ENCODE assay signal across 20 cellular contexts in the genomic region with DNA sequence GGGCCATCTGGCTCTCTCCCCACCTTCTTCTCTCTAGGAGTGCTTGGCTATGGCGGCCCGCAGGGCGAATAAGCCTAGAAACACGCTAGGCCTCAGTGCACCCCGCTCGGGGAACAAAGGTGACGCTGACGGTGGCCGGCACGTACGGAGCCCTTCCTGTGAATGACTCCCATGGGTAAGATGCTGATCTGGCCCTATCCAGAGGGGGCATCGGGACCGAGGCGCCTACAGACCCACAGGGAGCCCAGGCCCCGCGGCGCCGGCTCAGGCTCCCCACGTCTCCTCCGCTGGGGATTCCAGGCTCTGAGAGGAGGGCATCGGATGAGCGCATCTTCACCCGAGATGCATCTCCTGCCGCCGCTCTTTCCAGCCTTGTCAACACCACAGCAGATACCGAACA. TPM values are rescaled to one million over a fixed set of nuclear protein-coding genes. Genes with fewer than 3 reads are reported as not detected.
DNase-seq lines count a peak whose midpoint lies in the region; ATAC-seq and TF ChIP-seq lines count a peak whose summit lies in the region.
"Had no signal": no experiment of that assay in that cellular context is flagged by ENCODE, and none has a peak within 500 bp of the region (broad histone marks: within the 10 kb centered on the region; RNA-seq: fewer than 3 reads in every experiment).

No MANE protein-coding gene starts in this region.

- H3K4me3 Mint-ChIP-seq in stimulated activated naive CD8-positive, alpha-beta T cell treated with anti-CD3 and anti-CD28 coated beads, Interleukin-15, amount 100 ng/mL, for 72 hours, result no peak overlapping the region
- H3K4me3 Mint-ChIP-seq in stimulated activated naive B cell treated with anti-CD40 and anti-IgM and Interleukin-4, amounts not matched to agents 10 μg/mL and 1 μg/mL and 100 μg/mL, for 72 hours, result no peak overlapping the region
- H3K4me3 Mint-ChIP-seq: B cell; CD4-positive, alpha-beta T cell; CD8-positive, alpha-beta T cell had no signal

- TF ChIP-seq EP300 in suprapubic skin (IDR thresholded peaks at IDR 0.05), result no peak

- no peaks in the 10 kb centered on the region for H3K27me3 ChIP-seq in left ventricle myocardium inferior (ENCODE audit: low read depth)
- H3K27me3 ChIP-seq in suprapubic skin, result no peaks in the 10 kb centered on the region
- H3K27me3 ChIP-seq: BLaER1 treated with 17β-estradiol and CSF1 and Interleukin-3, amounts not matched to agents 10 nM and 100 nM had no signal

- peaks cover 34 to 39% of the 10 kb centered on the region in 2 donors for H3K36me3 Mint-ChIP-seq in stimulated activated naive B cell treated with anti-CD40 and anti-IgM and Interleukin-4, amounts not matched to agents 10 μg/mL and 1 μg/mL and 100 μg/mL, for 72 hours

- no peak overlapping the region for H3K4me3 ChIP-seq in left ventricle myocardium inferior
- H3K4me3 ChIP-seq in suprapubic skin, result no peak overlapping the region
- H3K4me3 ChIP-seq: A549; BLaER1 treated with 17β-estradiol and CSF1 and Interleukin-3, amounts not matched to agents 10 nM and 100 nM had no signal

- ATAC-seq in left ventricle myocardium superior, result no peak
- peak; percentile 23 for ATAC-seq in stimulated activated naive CD8-positive, alpha-beta T cell treated with anti-CD3 and anti-CD28 coated beads, Interleukin-15, amount 100 ng/mL, for 72 hours
- no peak for ATAC-seq in stimulated activated naive CD8-positive, alpha-beta T cell treated with anti-CD3 and anti-CD28 coated beads, Interleukin-15, Interleukin-2, amounts not matched to agents 100 U/mL and 50 U/mL, for 24 hours
- no peak for ATAC-seq in stimulated activated naive B cell treated with anti-CD40 and anti-IgM and Interleukin-4, amounts not matched to agents 10 μg/mL and 1 μg/mL and 100 μg/mL, for 72 hours (replicated peaks)
- no peak for ATAC-seq in left lobe of liver
- ATAC-seq: CD8-positive, alpha-beta T cell had no signal

- no peak overlapping the region for H3K27ac Mint-ChIP-seq in stimulated activated naive CD8-positive, alpha-beta T cell treated with anti-CD3 and anti-CD28 coated beads, Interleukin-15, amount 100 ng/mL, for 72 hours
- peak overlapping the region; percentile 62 for H3K27ac Mint-ChIP-seq in stimulated activated naive B cell treated with anti-CD40 and anti-IgM and Interleukin-4, amounts not matched to agents 10 μg/mL and 1 μg/mL and 100 μg/mL, for 72 hours
- H3K27ac Mint-ChIP-seq: B cell; CD4-positive, alpha-beta T cell; CD8-positive, alpha-beta T cell had no signal

- H3K4me1 ChIP-seq in left ventricle myocardium inferior (peaks cover 62% of the 10 kb centered on the region), suprapubic skin (no peaks in the 10 kb centered on the region)
- H3K4me1 ChIP-seq: A549 had no signal

- H3K27me3 Mint-ChIP-seq in stimulated activated naive CD8-positive, alpha-beta T cell treated with anti-CD3 and anti-CD28 coated beads, Interleukin-15, amount 100 ng/mL, for 72 hours, result no peaks in the 10 kb centered on the region
- no peaks in the 10 kb centered on the region for H3K27me3 Mint-ChIP-seq in stimulated activated naive B cell treated with anti-CD40 and anti-IgM and Interleukin-4, amounts not matched to agents 10 μg/mL and 1 μg/mL and 100 μg/mL, for 72 hours
- H3K27me3 Mint-ChIP-seq: B cell; CD4-positive, alpha-beta T cell had no signal

- TF ChIP-seq CTCF in left ventricle myocardium inferior (IDR thresholded peaks at IDR 0.05; ENCODE audit: borderline replicate concordance) (no peak), suprapubic skin (IDR thresholded peaks at IDR 0.05) (no peak)

- H3K9me3 Mint-ChIP-seq in stimulated activated naive CD8-positive, alpha-beta T cell treated with anti-CD3 and anti-CD28 coated beads, Interleukin-15, amount 100 ng/mL, for 72 hours, result no peaks in the 10 kb centered on the region
- H3K9me3 Mint-ChIP-seq in stimulated activated naive B cell treated with anti-CD40 and anti-IgM and Interleukin-4, amounts not matched to agents 10 μg/mL and 1 μg/mL and 100 μg/mL, for 72 hours, result no peaks in the 10 kb centered on the region
- H3K9me3 Mint-ChIP-seq: CD4-positive, alpha-beta T cell; CD8-positive, alpha-beta T cell had no signal

- no peak for TF ChIP-seq POLR2A in suprapubic skin (IDR thresholded peaks at IDR 0.05)

- DNase-seq in left ventricle myocardium inferior (no peak), left ventricle myocardium superior (no peak), left lobe of liver (ENCODE audit: low spot score) (no peak), suprapubic skin (ENCODE audit: low spot score in 2 of 2) (no peak)
- no peak for DNase-seq in stimulated activated naive CD8-positive, alpha-beta T cell treated with anti-CD3 and anti-CD28 coated beads, Interleukin-15, amount 100 ng/mL, for 72 hours
- no peak for DNase-seq in stimulated activated naive CD8-positive, alpha-beta T cell treated with anti-CD3 and anti-CD28 coated beads, Interleukin-15, Interleukin-2, amounts not matched to agents 100 U/mL and 50 U/mL, for 24 hours
- no peak for DNase-seq in stimulated activated naive B cell treated with anti-CD40 and anti-IgM and Interleukin-4, amounts not matched to agents 10 μg/mL and 1 μg/mL and 100 μg/mL, for 72 hours
- DNase-seq: AML-193; Caco-2; Calu3; CD4-positive, alpha-beta T cell; CD8-positive, alpha-beta T cell; DMS79 treated with DMSO at 0.1 percent for 48 hours; GF-D8 had no signal

- intact Hi-C loops in left ventricle myocardium inferior (cut with micrococcal nuclease), result no loop called here
- intact Hi-C loops in left ventricle myocardium superior (cut with micrococcal nuclease), result no loop called here

- H3K4me1 Mint-ChIP-seq in stimulated activated naive CD8-positive, alpha-beta T cell treated with anti-CD3 and anti-CD28 coated beads, Interleukin-15, amount 100 ng/mL, for 72 hours, result no peaks in the 10 kb centered on the region
- no peaks in the 10 kb centered on the region for H3K4me1 Mint-ChIP-seq in stimulated activated naive B cell treated with anti-CD40 and anti-IgM and Interleukin-4, amounts not matched to agents 10 μg/mL and 1 μg/mL and 100 μg/mL, for 72 hours
- H3K4me1 Mint-ChIP-seq: B cell had no signal

- 90% methylated on average over 16 of the region's 26 CpGs for whole genome bisulfite sequencing in suprapubic skin

- H3K36me3 ChIP-seq in left ventricle myocardium inferior (peaks cover 91% of the 10 kb centered on the region), suprapubic skin (peaks cover 80% of the 10 kb centered on the region)

- H3K27ac ChIP-seq in left ventricle myocardium inferior (replicated peaks) (peak overlapping the region; percentile 44), suprapubic skin (no peak overlapping the region)
- H3K27ac ChIP-seq: 22Rv1; A549; BLaER1 treated with 17β-estradiol and CSF1 and Interleukin-3, amounts not matched to agents 10 nM and 100 nM; C4-2B had no signal

- H3K9me3 ChIP-seq in left ventricle myocardium inferior (replicated peaks) (no peaks in the 10 kb centered on the region), suprapubic skin (no peaks in the 10 kb centered on the region)
- H3K9me3 ChIP-seq: A549; BLaER1 treated with 17β-estradiol and CSF1 and Interleukin-3, amounts not matched to agents 10 nM and 100 nM; Caco-2 had no signal

RNA-seq across cellular contexts. Expression of gene TESMIN, which starts 31.4 kb away (rescaled TPM):
- total RNA-seq in left ventricle myocardium inferior (0.52 TPM), left ventricle myocardium superior (0.32 TPM), left lobe of liver (0.70 TPM), suprapubic skin (1 to 10 TPM; 1.2 to 3.5 (median 2.8) TPM)
- total RNA-seq: A172 had no signal

RNA-seq across cellular contexts. Expression of gene CPT1A, which starts 59.0 kb away (rescaled TPM):
- total RNA-seq in left ventricle myocardium inferior, result 73.1 TPM
- total RNA-seq in left ventricle myocardium superior, result 81.7 TPM
- total RNA-seq in left lobe of liver, result 56.6 TPM
- total RNA-seq in suprapubic skin, result 100 to 1,000 TPM in 1 of 4 donors, 10 to 100 TPM in 3; 18.5 to 125 (median 38.3) TPM
